8 cellular contexts compared by ENCODE assay signal in the genomic region with DNA sequence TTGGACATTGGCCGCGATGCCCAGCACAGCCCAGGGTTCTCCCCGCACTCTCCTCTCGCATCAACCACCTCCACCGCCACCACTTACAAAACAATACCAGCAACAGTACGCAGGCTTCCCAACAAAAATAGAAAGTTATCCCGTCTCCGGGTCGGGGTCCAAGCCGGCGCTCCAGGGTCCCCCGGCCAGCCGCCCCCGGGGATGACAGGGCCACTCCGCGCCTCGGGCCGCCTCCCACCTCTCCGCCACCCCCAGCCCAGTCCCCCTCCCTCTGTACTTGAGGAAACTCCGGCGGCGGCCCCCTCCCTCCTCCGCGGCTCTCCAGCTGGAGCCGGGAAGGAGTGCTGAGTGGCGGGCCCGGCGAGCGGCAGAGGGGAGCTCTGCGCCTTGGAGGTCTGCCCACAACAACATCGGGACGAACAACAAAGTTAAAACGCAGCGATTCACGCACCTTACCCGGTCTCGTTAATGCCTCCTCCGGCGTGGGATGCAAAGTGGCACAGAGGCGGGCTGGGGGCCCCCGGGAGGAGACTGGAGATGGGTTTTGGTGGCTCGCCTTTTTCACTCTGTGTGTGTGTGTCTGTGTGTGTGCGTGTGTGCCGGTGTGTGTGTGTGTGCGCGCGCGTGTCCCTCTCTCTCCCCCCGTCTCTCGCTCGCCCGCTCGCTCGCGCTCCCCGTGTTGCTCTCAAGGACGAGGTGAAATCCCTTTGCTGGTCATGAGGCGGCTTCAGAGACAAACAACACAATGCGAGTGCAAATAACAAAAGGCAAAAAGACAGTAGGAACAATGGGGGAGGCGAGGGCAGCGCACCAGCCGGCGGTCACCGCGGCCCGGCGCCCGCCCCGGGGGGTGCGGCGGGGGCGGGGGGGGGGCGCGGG.
DNase-seq lines count a peak whose midpoint lies in the region.

No MANE protein-coding gene starts in this region.

- DNase-seq in stimulated activated CD4-positive, alpha-beta T cell treated with anti-CD3 and anti-CD28 coated beads, Interleukin-1b, Interleukin-23, amount 100 ng/mL, for 48 hours, result peak; percentile 4
- no peak for DNase-seq in stimulated activated CD4-positive, alpha-beta T cell treated with anti-CD3 and anti-CD28 coated beads, Interleukin-4, amount 100 ng/mL, for 4 hours
- DNase-seq in NCI-H526 (lab: John Stamatoyannopoulos, UW) (peak; percentile 63 to 79), astrocyte of the hippocampus (ENCODE audit: low read depth, low spot score) (peak; percentile 91), putamen (ENCODE audit: low spot score) (peak; percentile 58), T-helper 9 cell (no peak)
- no peak for DNase-seq in stimulated activated CD4-positive, alpha-beta T cell treated with anti-CD3 and anti-CD28 coated beads, Interleukin-4, amount 100 ng/mL, for 1 hour

- peak overlapping the region; percentile 77 for H3K4me3 ChIP-seq in iPS-11a (ENCODE audit: low read depth, low read length)

Comparison
In these comparisons a context has a peak if more than half of its experiments do, and no peak if none do; other contexts are left out.
1. DNase-seq: peak in stimulated activated CD4-positive, alpha-beta T cell treated with anti-CD3 and anti-CD28 coated beads, Interleukin-1b, Interleukin-23, amount 100 ng/mL, for 48 hours (single experiment), NCI-H526 (2 of 2), astrocyte of the hippocampus (single experiment) and putamen (single experiment); none in stimulated activated CD4-positive, alpha-beta T cell treated with anti-CD3 and anti-CD28 coated beads, Interleukin-4, amount 100 ng/mL, for 4 hours (0 of 2), T-helper 9 cell (single experiment) and stimulated activated CD4-positive, alpha-beta T cell treated with anti-CD3 and anti-CD28 coated beads, Interleukin-4, amount 100 ng/mL, for 1 hour (single experiment).